20 cellular contexts compared by ENCODE assay signal in genomic region chr15:68045289-68046265, GRCh38.
"Had no signal": no experiment of that assay in that cellular context is flagged by ENCODE, and none has a peak within 500 bp of the region (broad histone marks: within the 10 kb centered on the region; RNA-seq: fewer than 3 reads in every experiment).

No MANE protein-coding gene starts in this region.

- H3K4me3 ChIP-seq: cardiac muscle cell, dorsolateral prefrontal cortex, gastrocnemius medialis, heart left ventricle, ovary, spleen, thoracic aorta, upper lobe of right lung had no signal

- H3K36me3 ChIP-seq: cardiac muscle cell, gastrocnemius medialis, heart left ventricle, ovary, spleen, thoracic aorta, upper lobe of right lung had no signal

- H3K4me1 Mint-ChIP-seq: immature natural killer cell; stimulated activated naive B cell treated with anti-CD40 and anti-IgM and Interleukin-4, amounts not matched to agents 10 μg/mL and 1 μg/mL and 100 μg/mL, for 72 hours had no signal

- H3K27me3 ChIP-seq: cardiac muscle cell, dorsolateral prefrontal cortex, gastrocnemius medialis, heart left ventricle, ovary, spleen, upper lobe of right lung had no signal

- H3K4me1 ChIP-seq: gastrocnemius medialis, heart left ventricle, upper lobe of right lung had no signal

- DNase-seq: activated CD4-positive, alpha-beta T cell treated with anti-CD3 and anti-CD28 coated beads for 1 hour; activated CD4-positive, alpha-beta T cell treated with anti-CD3 and anti-CD28 coated beads, Interleukin-2, amount 50 U/mL, for 4 hours; activated naive CD8-positive, alpha-beta T cell treated with anti-CD3 and anti-CD28 coated beads, Interleukin-2, amount 10 ng/mL, durations not matched to agents 7 days and 5 days; amygdala; dorsolateral prefrontal cortex; erythroblast; gastrocnemius medialis; immature natural killer cell; midbrain; ovary; spleen; stimulated activated CD4-positive, alpha-beta T cell treated with anti-CD3 and anti-CD28 coated beads, Interleukin-4, amount 100 ng/mL, for 4 hours; stimulated activated naive B cell treated with anti-CD40 and anti-IgM and Interleukin-4, amounts not matched to agents 10 μg/mL and 1 μg/mL and 100 μg/mL, for 72 hours; T-helper 17 cell; upper lobe of right lung had no signal

- H3K4me3 Mint-ChIP-seq: activated naive CD8-positive, alpha-beta T cell treated with anti-CD3 and anti-CD28 coated beads, Interleukin-2, amount 10 ng/mL, durations not matched to agents 7 days and 5 days; activated T-helper 1 cell treated with anti-CD3 and anti-CD28 coated beads, Interleukin-12 subunit alpha, Interleukin-12 subunit beta, Interleukin-2, Interleukin-4 antibody, amounts not matched to agents 30 ng/mL and 10 ng/mL and 1 ng/mL, durations not matched to agents 14 hours and 24 hours and 36 hours; immature natural killer cell; stimulated activated naive B cell treated with anti-CD40 and anti-IgM and Interleukin-4, amounts not matched to agents 10 μg/mL and 1 μg/mL and 100 μg/mL, for 72 hours had no signal

- H3K27ac Mint-ChIP-seq: activated naive CD8-positive, alpha-beta T cell treated with anti-CD3 and anti-CD28 coated beads, Interleukin-2, amount 10 ng/mL, durations not matched to agents 7 days and 5 days; activated T-helper 1 cell treated with anti-CD3 and anti-CD28 coated beads, Interleukin-12 subunit alpha, Interleukin-12 subunit beta, Interleukin-2, Interleukin-4 antibody, amounts not matched to agents 30 ng/mL and 10 ng/mL and 1 ng/mL, durations not matched to agents 14 hours and 24 hours and 36 hours; immature natural killer cell; stimulated activated naive B cell treated with anti-CD40 and anti-IgM and Interleukin-4, amounts not matched to agents 10 μg/mL and 1 μg/mL and 100 μg/mL, for 72 hours; T-helper 17 cell had no signal

- H3K9me3 ChIP-seq: gastrocnemius medialis, ovary, thoracic aorta, upper lobe of right lung had no signal

- H3K9me3 Mint-ChIP-seq: activated T-helper 1 cell treated with anti-CD3 and anti-CD28 coated beads, Interleukin-12 subunit alpha, Interleukin-12 subunit beta, Interleukin-2, Interleukin-4 antibody, amounts not matched to agents 30 ng/mL and 10 ng/mL and 1 ng/mL, durations not matched to agents 14 hours and 24 hours and 36 hours; immature natural killer cell had no signal

- ATAC-seq: gastrocnemius medialis; stimulated activated naive B cell treated with anti-CD40 and anti-IgM and Interleukin-4, amounts not matched to agents 10 μg/mL and 1 μg/mL and 100 μg/mL, for 72 hours; T-helper 17 cell had no signal

- H3K36me3 Mint-ChIP-seq: activated naive CD8-positive, alpha-beta T cell treated with anti-CD3 and anti-CD28 coated beads, Interleukin-2, amount 10 ng/mL, durations not matched to agents 7 days and 5 days; immature natural killer cell had no signal

- H3K27ac ChIP-seq: cardiac muscle cell, dorsolateral prefrontal cortex, gastrocnemius medialis, heart left ventricle, ovary, spleen, thoracic aorta, upper lobe of right lung, VCaP had no signal
